ENCODE assay signal across 8 cellular contexts in genomic region chr12:49831717-49832116, GRCh38.
"Had no signal": no experiment of that assay in that cellular context is flagged by ENCODE, and none has a peak within 500 bp of the region (broad histone marks: within the 10 kb centered on the region; RNA-seq: fewer than 3 reads in every experiment).

No MANE protein-coding gene starts in this region.

- H3K27ac Mint-ChIP-seq: GM23338, H9 had no signal

- H3K4me3 Mint-ChIP-seq: GM23338, H9 had no signal

- FAIRE-seq: H1, H54, HTR-8/SVneo had no signal

- H3K4me3 ChIP-seq: GM23338 had no signal

- H3K4me2 ChIP-seq: GM23338 had no signal

- H2AFZ ChIP-seq: GM23338 had no signal

- H3K9me3 Mint-ChIP-seq: GM23338, H9 had no signal

- DNase-seq: H9, HCEC 1CT, IMR-90, KBM-7 had no signal

- ATAC-seq: GM23338 had no signal
